Comparison of ENCODE assay signal across 9 cellular contexts in the genomic region with DNA sequence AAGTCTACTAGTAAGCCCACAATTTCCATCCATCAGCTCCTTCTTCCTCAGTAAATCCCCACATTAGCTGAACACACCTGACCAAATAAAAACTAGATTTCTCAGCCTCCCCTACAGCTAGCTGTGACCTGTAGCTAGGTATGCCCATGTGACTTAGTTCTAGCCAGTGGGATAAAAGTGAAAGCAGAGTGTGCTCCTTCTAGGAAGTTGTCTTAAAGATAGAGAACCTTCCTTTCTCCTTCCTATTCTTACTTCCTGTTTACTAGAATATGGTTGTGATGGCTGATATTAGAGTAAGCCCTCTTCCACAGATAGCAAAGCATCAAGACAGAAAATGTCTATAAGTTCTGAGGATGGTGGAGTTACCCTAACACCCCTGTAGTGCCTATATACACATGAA.
DNase-seq lines count a peak whose midpoint lies in the region; ATAC-seq and TF ChIP-seq lines count a peak whose summit lies in the region.
"Had no signal": no experiment of that assay in that cellular context is flagged by ENCODE, and none has a peak within 500 bp of the region (broad histone marks: within the 10 kb centered on the region; RNA-seq: fewer than 3 reads in every experiment).

No MANE protein-coding gene starts in this region.

- H3K27ac ChIP-seq in thyroid gland, result peak overlapping the region; percentile 27 to 52 (median 46)

- no peak for TF ChIP-seq CTCF in thyroid gland (IDR thresholded peaks at IDR 0.05)

- ATAC-seq in GM21390 (IDR thresholded peaks at IDR 0.05; ENCODE audit: unreplicated experiment) (no peak), GM21447 (IDR thresholded peaks at IDR 0.05; ENCODE audit: unreplicated experiment) (no peak), HG02623 (IDR thresholded peaks at IDR 0.05; ENCODE audit: unreplicated experiment) (no peak)

- H3K27ac Mint-ChIP-seq in activated naive CD4-positive, alpha-beta T cell treated with anti-CD3 and anti-CD28 coated beads, Interleukin-2, amount 50 U/mL, for 24 hours, result peak overlapping the region; percentile 59

- H3K27me3 ChIP-seq in thyroid gland, result no peaks in the 10 kb centered on the region

- peaks cover 0 to 8% of the 10 kb centered on the region in 2 donors for H3K4me1 ChIP-seq in thyroid gland

- no peaks in the 10 kb centered on the region for H3K27me3 Mint-ChIP-seq in activated naive CD4-positive, alpha-beta T cell treated with anti-CD3 and anti-CD28 coated beads, Interleukin-2, amount 50 U/mL, for 24 hours

- H3K4me3 ChIP-seq in thyroid gland (replicated peaks in 1 of 3), result no peak overlapping the region

- H3K4me1 Mint-ChIP-seq in activated naive CD4-positive, alpha-beta T cell treated with anti-CD3 and anti-CD28 coated beads, Interleukin-2, amount 50 U/mL, for 24 hours, result peaks cover 33% of the 10 kb centered on the region

- H3K9me3 Mint-ChIP-seq in activated naive CD4-positive, alpha-beta T cell treated with anti-CD3 and anti-CD28 coated beads, Interleukin-2, amount 50 U/mL, for 24 hours, result no peaks in the 10 kb centered on the region

- H3K36me3 Mint-ChIP-seq in activated naive CD4-positive, alpha-beta T cell treated with anti-CD3 and anti-CD28 coated beads, Interleukin-2, amount 50 U/mL, for 24 hours, result peaks cover 1% of the 10 kb centered on the region

- no peaks in the 10 kb centered on the region for H3K36me3 ChIP-seq in thyroid gland

- peak overlapping the region; percentile 40 for H3K4me3 Mint-ChIP-seq in activated naive CD4-positive, alpha-beta T cell treated with anti-CD3 and anti-CD28 coated beads, Interleukin-2, amount 50 U/mL, for 24 hours

- intact Hi-C loops in thyroid gland (cut with DNase I), result no loop called here

- DNase-seq in activated naive CD4-positive, alpha-beta T cell (lab: John Stamatoyannopoulos, UW), result no peak
- DNase-seq in NAMALWA (ENCODE audit: low spot score) (peak; percentile 25), thyroid gland (no peak)
- DNase-seq in central memory CD4-positive, alpha-beta T cell, result peak; percentile 19
- DNase-seq: NCI-H82 had no signal

- TF ChIP-seq POLR2A in thyroid gland (IDR thresholded peaks at IDR 0.05), result no peak

- no peaks in the 10 kb centered on the region for H3K9me3 ChIP-seq in thyroid gland

Comparison
In these comparisons a context has a peak if more than half of its experiments do, and no peak if none do; other contexts are left out.
1. DNase-seq: peak in NAMALWA (single experiment) and central memory CD4-positive, alpha-beta T cell (single experiment); none in activated naive CD4-positive, alpha-beta T cell (0 of 4) and thyroid gland (0 of 2).